8 cellular contexts compared by ENCODE assay signal in genomic region chr15:64246364-64247189, GRCh38.
DNase-seq lines count a peak whose midpoint lies in the region; ATAC-seq and TF ChIP-seq lines count a peak whose summit lies in the region.

No MANE protein-coding gene starts in this region.

- H3K4me1 ChIP-seq in esophagus squamous epithelium, result peaks cover 0 to 53% (median 28%) of the 10 kb centered on the region in 3 donors

- H3K27ac ChIP-seq in esophagus squamous epithelium, result peak overlapping the region in 2 of 4 donors; percentile 65 to 78

- H3K27ac Mint-ChIP-seq in type B pancreatic cell, result no peak overlapping the region

- DNase-seq in COR-L47 (lab: John Stamatoyannopoulos, UW) (peak; percentile 3), NCI-H446 treated with DMSO at 0.1 percent for 48 hours (lab: John Stamatoyannopoulos, UW) (peak; percentile 31), lung microvascular endothelial cell (ENCODE audit: low read depth in 2 of 2) (peak; percentile 29 to 93), esophagus squamous epithelium (lab: John Stamatoyannopoulos, UW) (no peak), type B pancreatic cell (ENCODE audit: extremely low spot score, unreplicated experiment) (no peak)
- DNase-seq in activated naive CD8-positive, alpha-beta T cell treated with anti-CD3 and anti-CD28 coated beads, Interleukin-2, amount 50 U/mL, for 16 hours (ENCODE audit: low read depth, low spot score), result peak; percentile 4

- 49 to 50% methylated on average over 8 to 9 of the region's 9 CpGs for WGBS in esophagus squamous epithelium, 2 donors

- peaks cover 15% of the 10 kb centered on the region for H3K9me3 Mint-ChIP-seq in type B pancreatic cell

- no peaks in the 10 kb centered on the region for H3K9me3 ChIP-seq in esophagus squamous epithelium

- no peak for TF ChIP-seq CTCF in esophagus squamous epithelium (IDR thresholded peaks at IDR 0.05)
- TF ChIP-seq CTCF in type B pancreatic cell (conservative IDR thresholded peaks at IDR 0.05), result no peak

- no peaks in the 10 kb centered on the region for H3K27me3 Mint-ChIP-seq in type B pancreatic cell

- peaks cover 8% of the 10 kb centered on the region for H3K36me3 Mint-ChIP-seq in type B pancreatic cell

- H3K27me3 ChIP-seq in esophagus squamous epithelium, result no peaks in the 10 kb centered on the region

- H3K4me1 Mint-ChIP-seq in type B pancreatic cell (ENCODE audit: unreplicated experiment), result peaks cover 18% of the 10 kb centered on the region

- H3K36me3 ChIP-seq in esophagus squamous epithelium, result no peaks in the 10 kb centered on the region

- TF ChIP-seq POLR2A in esophagus squamous epithelium (IDR thresholded peaks at IDR 0.05), result no peak

- ATAC-seq in GM18873 (IDR thresholded peaks at IDR 0.05; ENCODE audit: low FRiP score, unreplicated experiment) (peak; percentile 75), HG03025 (IDR thresholded peaks at IDR 0.05; ENCODE audit: low FRiP score, unreplicated experiment) (peak; percentile 82)

- H3K4me3 Mint-ChIP-seq in type B pancreatic cell, result no peak overlapping the region

- intact Hi-C loops in esophagus squamous epithelium (cut with DNase I), result no loop called here

- no peak overlapping the region for H3K4me3 ChIP-seq in esophagus squamous epithelium

Comparison
In these comparisons a context has a peak if more than half of its experiments do, and no peak if none do; other contexts are left out.
1. DNase-seq: peak in COR-L47 (single experiment), NCI-H446 treated with DMSO at 0.1 percent for 48 hours (single experiment), activated naive CD8-positive, alpha-beta T cell treated with anti-CD3 and anti-CD28 coated beads, Interleukin-2, amount 50 U/mL, for 16 hours (single experiment) and lung microvascular endothelial cell (2 of 2); none in esophagus squamous epithelium (single experiment) and type B pancreatic cell (single experiment).